In genomic region chr1:100928128-100928527, GRCh38 we compare ENCODE assay signal across 1 cellular context.
TF ChIP-seq lines count a peak whose summit lies in the region.

No MANE protein-coding gene starts in this region.

TF ChIP-seq in GM23338, 12 proteins besides CTCF, POLR2A, EP300 and RAD21 (continued from another document):
- no peak for TF ChIP-seq ZNF462 (CRISPR knock-in tag; IDR thresholded peaks at IDR 0.05)
